ENCODE assay signal across 8 cellular contexts in the genomic region with DNA sequence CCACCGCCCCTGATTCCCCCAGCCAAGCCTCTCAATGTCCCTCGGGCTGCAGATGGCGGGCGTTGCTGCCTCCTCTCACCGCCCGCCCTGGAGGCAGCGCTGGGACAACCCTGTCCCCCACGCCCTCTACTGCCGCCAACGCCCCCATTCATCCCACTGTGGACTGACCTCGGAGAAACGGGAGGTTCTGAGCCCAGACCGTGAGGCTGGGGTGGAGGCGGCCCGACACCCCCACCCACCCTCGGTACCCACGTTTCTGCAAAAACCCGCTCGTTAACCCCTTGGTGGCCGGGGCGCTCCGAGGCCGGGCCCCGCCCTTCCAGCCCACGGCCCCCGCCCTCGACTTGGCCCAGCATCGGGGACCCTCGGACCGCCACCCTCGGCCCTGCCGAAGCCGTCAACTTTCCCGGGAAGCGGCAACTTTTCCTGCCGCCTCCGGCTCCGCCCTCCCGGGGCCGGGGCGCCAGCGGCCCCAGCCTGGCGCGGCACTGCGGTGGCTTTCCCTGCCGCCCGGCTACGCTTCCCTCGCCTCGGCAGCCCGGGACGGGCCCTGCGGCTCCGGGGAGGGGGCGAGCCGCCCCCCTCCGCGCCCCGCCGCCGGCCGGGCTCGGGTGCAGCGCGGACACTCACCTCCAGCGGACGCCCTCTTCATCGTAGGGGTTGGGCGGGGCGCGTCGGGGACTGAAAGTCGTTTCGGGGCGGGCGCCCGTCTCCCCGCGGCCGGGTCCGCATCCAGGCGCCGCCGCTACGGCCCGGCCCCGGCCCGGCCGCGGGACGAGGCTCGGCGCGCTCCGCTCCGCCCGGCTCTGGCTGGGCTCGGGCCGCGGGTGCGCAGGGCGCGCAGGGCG. TPM values are rescaled to one million over a fixed set of nuclear protein-coding genes. Genes with fewer than 3 reads are reported as not detected.
DNase-seq lines count a peak whose midpoint lies in the region; ATAC-seq, FAIRE-seq and TF ChIP-seq lines count a peak whose summit lies in the region.

No MANE protein-coding gene starts in this region.

- H3K27ac Mint-ChIP-seq in activated naive CD4-positive, alpha-beta T cell treated with anti-CD3 and anti-CD28 coated beads for 36 hours, result no peak overlapping the region

- FAIRE-seq in GM19239 (lab: Jason Lieb, UNC), result no peak

- H3K4me3 Mint-ChIP-seq in activated naive CD4-positive, alpha-beta T cell treated with anti-CD3 and anti-CD28 coated beads for 36 hours, result peak overlapping the region; percentile 36

- H3K9me3 Mint-ChIP-seq in activated naive CD4-positive, alpha-beta T cell treated with anti-CD3 and anti-CD28 coated beads for 36 hours, result no peaks in the 10 kb centered on the region

- no peak for TF ChIP-seq POLR2A in lower leg skin (IDR thresholded peaks at IDR 0.05)
- TF ChIP-seq POLR2A in upper lobe of left lung (IDR thresholded peaks at IDR 0.05), result no peak

- H3K27me3 ChIP-seq in ascending aorta, result no peaks in the 10 kb centered on the region
- no peaks in the 10 kb centered on the region for H3K27me3 ChIP-seq in upper lobe of left lung

- ATAC-seq in upper lobe of left lung (ENCODE audit: low FRiP score in 2 of 2) (no peak), HG03135 (IDR thresholded peaks at IDR 0.05; ENCODE audit: unreplicated experiment) (no peak)

- peaks cover 4% of the 10 kb centered on the region for H3K4me1 Mint-ChIP-seq in activated naive CD4-positive, alpha-beta T cell treated with anti-CD3 and anti-CD28 coated beads for 36 hours (ENCODE audit: low read depth)

- H3K4me3 ChIP-seq in ascending aorta, result peak overlapping the region; percentile 68 to 75
- H3K4me3 ChIP-seq in lower leg skin (ENCODE audit: low read depth, poor library complexity, severe bottlenecking), result peak overlapping the region; percentile 24
- H3K4me3 ChIP-seq in upper lobe of left lung, result peak overlapping the region; percentile 6 to 66 (median 60)

- H3K27ac ChIP-seq in ascending aorta, result no peak overlapping the region
- peak overlapping the region in 1 of 4 donors; percentile 73 for H3K27ac ChIP-seq in upper lobe of left lung

- TF ChIP-seq EP300 in upper lobe of left lung (IDR thresholded peaks at IDR 0.05), result no peak

- CTCF ChIA-PET in activated naive CD4-positive, alpha-beta T cell treated with anti-CD3 and anti-CD28 coated beads for 36 hours (lab: Charles Lee), result no interaction called here

- no peaks in the 10 kb centered on the region for H3K36me3 Mint-ChIP-seq in activated naive CD4-positive, alpha-beta T cell treated with anti-CD3 and anti-CD28 coated beads for 36 hours (ENCODE audit: low read depth)

- WGBS in lower leg skin, 2 donors, result 1 to 4% methylated on average over 18 to 54 of the region's 104 CpGs
- WGBS in upper lobe of left lung, 2 donors, result 0 to 2% methylated on average over 1 to 13 of the region's 104 CpGs

- H3K4me1 ChIP-seq in ascending aorta (peaks cover 10 to 11% of the 10 kb centered on the region in 2 donors), upper lobe of left lung (peaks cover 13 to 20% (median 14%) of the 10 kb centered on the region in 4 donors)

- no peaks in the 10 kb centered on the region for H3K27me3 Mint-ChIP-seq in activated naive CD4-positive, alpha-beta T cell treated with anti-CD3 and anti-CD28 coated beads for 36 hours (ENCODE audit: low read depth)

- TF ChIP-seq CTCF in ascending aorta (IDR thresholded peaks at IDR 0.05), result no peak
- no peak for TF ChIP-seq CTCF in lower leg skin (IDR thresholded peaks at IDR 0.05)
- TF ChIP-seq CTCF in upper lobe of left lung (IDR thresholded peaks at IDR 0.05), result no peak

- peak; percentile 22 for DNase-seq in activated naive CD4-positive, alpha-beta T cell treated with anti-CD3 and anti-CD28 coated beads for 36 hours
- no peak for DNase-seq in activated naive CD4-positive, alpha-beta T cell treated with anti-CD3 and anti-CD28 coated beads, Interleukin-2, amount 50 U/mL, for 16 hours
- DNase-seq in ascending aorta (ENCODE audit: low spot score in 2 of 2), result no peak
- DNase-seq in lower leg skin (ENCODE audit: low spot score in 2 of 2), result no peak
- peak in 1 of 2 donors; percentile 82 for DNase-seq in upper lobe of left lung
- DNase-seq in GM19239 (ENCODE audit: insufficient read length, low spot score), result no peak
- no peak for DNase-seq in stimulated activated naive CD4-positive, alpha-beta T cell treated with Interleukin-2 at 50 U/mL for 16 hours (lab: John Stamatoyannopoulos, UW)

- H3K36me3 ChIP-seq in ascending aorta, result no peaks in the 10 kb centered on the region
- H3K36me3 ChIP-seq in upper lobe of left lung, result no peaks in the 10 kb centered on the region

- no peaks in the 10 kb centered on the region for H3K9me3 ChIP-seq in ascending aorta
- H3K9me3 ChIP-seq in upper lobe of left lung, result no peaks in the 10 kb centered on the region

- intact Hi-C loops in activated naive CD4-positive, alpha-beta T cell treated with anti-CD3 and anti-CD28 coated beads for 36 hours (cut with micrococcal nuclease), result loop anchor here (1.0 to 5.0 kb wide), 4 partner anchors 35 to 297 kb away; no protein-coding TSS in a partner anchor
- intact Hi-C loops in ascending aorta (cut with DNase I), result loop anchor here (1.0 to 5.0 kb wide), 3 partner anchors 18 to 110 kb away; no protein-coding TSS in a partner anchor
- intact Hi-C loops in lower leg skin (cut with DNase I; ENCODE audit: low total_unique reads), result no loop called here

RNA-seq across cellular contexts. Expression of a gene that starts 0.5 kb away (rescaled TPM):
- total RNA-seq in activated naive CD4-positive, alpha-beta T cell treated with anti-CD3 and anti-CD28 coated beads for 36 hours, result 1 to 10 TPM; 2.1 to 2.5 TPM
- 0.43 TPM for total RNA-seq in ascending aorta
- 10 to 100 TPM in 3 of 4 donors, 1 to 10 TPM in 1; 9.1 to 15.7 (median 12.9) TPM for total RNA-seq in lower leg skin
- total RNA-seq in upper lobe of left lung, result 10 to 100 TPM in 2 of 6 donors, 1 to 10 TPM in 4; 2.6 to 13.0 (median 9.0) TPM

RNA-seq across cellular contexts. Expression of a gene that starts 52.2 kb away (rescaled TPM):
- 10 to 100 TPM; 21.5 TPM for total RNA-seq in activated naive CD4-positive, alpha-beta T cell treated with anti-CD3 and anti-CD28 coated beads for 36 hours
- total RNA-seq in ascending aorta (42.1 TPM), lower leg skin (10 to 100 TPM; 56.2 to 81.0 (median 79.3) TPM), upper lobe of left lung (10 to 100 TPM; 36.7 to 62.2 (median 41.9) TPM)
